ENCODE assay signal across 8 cellular contexts in the genomic region with DNA sequence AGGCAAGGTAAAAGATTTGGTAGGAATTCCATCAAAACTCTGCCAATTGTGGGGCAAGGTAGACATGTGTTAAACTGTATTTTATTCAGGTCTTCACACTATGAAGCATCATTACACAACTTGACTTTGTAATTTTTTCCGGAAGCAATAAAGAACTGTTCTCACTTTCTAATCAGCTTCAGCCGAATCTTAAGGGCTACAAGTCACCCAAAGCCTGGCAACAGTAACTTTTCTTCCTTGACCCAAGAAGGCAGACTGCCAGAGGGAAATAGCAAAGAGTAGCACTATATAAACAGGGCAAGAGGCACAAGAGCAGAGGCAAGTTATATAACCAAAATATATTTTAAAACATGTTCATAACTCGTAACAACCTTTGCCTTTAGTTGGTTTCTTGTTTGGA.
DNase-seq lines count a peak whose midpoint lies in the region; ATAC-seq and TF ChIP-seq lines count a peak whose summit lies in the region.

No MANE protein-coding gene starts in this region.

- H3K4me1 ChIP-seq in HUES48 (ENCODE audit: control insufficient read depth, insufficient read depth, low read length) = peaks cover 27% of the 10 kb centered on the region

- H3K4me3 ChIP-seq in HUES48 (ENCODE audit: low read depth, low read length) = peak overlapping the region; percentile 97
- H3K4me3 ChIP-seq in WI38 (ENCODE audit: low read depth, low read length) = peak overlapping the region; percentile 88

- H3K9me3 ChIP-seq in HUES48 (ENCODE audit: control insufficient read depth, insufficient read depth, low read length) = no peaks in the 10 kb centered on the region

- H3K36me3 ChIP-seq in HUES48 (ENCODE audit: control insufficient read depth, insufficient read depth, low read length) = peaks cover 34% of the 10 kb centered on the region

- no peak for ATAC-seq in HG02623 (IDR thresholded peaks at IDR 0.05; ENCODE audit: unreplicated experiment)

- peak overlapping the region; percentile 1 for H3K27ac ChIP-seq in HUES48 (ENCODE audit: low read depth, low read length)

- no peaks in the 10 kb centered on the region for H3K27me3 ChIP-seq in HUES48 (ENCODE audit: control insufficient read depth, insufficient read depth, low read length)

- no peak for TF ChIP-seq CTCF in WI38 (IDR thresholded peaks at IDR 0.05; ENCODE audit: low read depth, low read length)

- DNase-seq in CD1c-positive myeloid dendritic cell (ENCODE audit: extremely low spot score) = peak; percentile 53
- peak; percentile 24 for DNase-seq in globus pallidus (ENCODE audit: low spot score)
- DNase-seq in retina = peak; percentile 2
- no peak for DNase-seq in DMS53 treated with DMSO at 0.1 percent for 48 hours (lab: John Stamatoyannopoulos, UW; ENCODE audit: unreplicated experiment)
- DNase-seq in activated gamma-delta T cell treated with Interleukin-2 at 50 U/mL for 16 hours = no peak

- peak overlapping the region; percentile 98 for H3K9ac ChIP-seq in HUES48 (ENCODE audit: low read depth, low read length)

Comparison
In these comparisons a context has a peak if more than half of its experiments do, and no peak if none do; other contexts are left out.
1. DNase-seq: peak in CD1c-positive myeloid dendritic cell (single experiment), globus pallidus (single experiment) and retina (single experiment); none in DMS53 treated with DMSO at 0.1 percent for 48 hours (single experiment) and activated gamma-delta T cell treated with Interleukin-2 at 50 U/mL for 16 hours (single experiment).